In genomic region chr5:79235578-79236363, GRCh38 we compare ENCODE assay signal across 8 cellular contexts. TPM values are rescaled to one million over a fixed set of nuclear protein-coding genes. Genes with fewer than 3 reads are reported as not detected.
DNase-seq lines count a peak whose midpoint lies in the region; ATAC-seq and TF ChIP-seq lines count a peak whose summit lies in the region.

Gene JMY (plus strand): TSS chr5:79236131. CDS start chr5:79236651, 520 bp downstream.

- peak within 1 kb of the TSS; percentile 82 for H3K4me3 ChIP-seq in AG04450 (ENCODE audit: low read depth, low read length)

- POLR2A ChIA-PET in AG04450 (lab: Yijun Ruan, JAX): interaction anchor here (1.0 kb wide), 1 partner anchor 279 kb away, joined by 4 read pairs; the partner anchor contains the start of gene HOMER1

- no peaks in the 10 kb centered on the region for H3K27me3 ChIP-seq in AG04450 (ENCODE audit: control insufficient read depth, insufficient read depth, low read length)

- DNase-seq in AG04450 (ENCODE audit: low read depth, low spot score): peak; percentile 61
- peak; percentile 81 for DNase-seq in NCI-H345 (lab: John Stamatoyannopoulos, UW)
- peak; percentile 82 for DNase-seq in activated CD4-positive, alpha-beta T cell treated with anti-CD3 and anti-CD28 coated beads for 4 hours
- DNase-seq in left kidney (ENCODE audit: low read depth, low spot score): peak; percentile 95
- peak; percentile 87 for DNase-seq in stimulated activated CD4-positive, alpha-beta T cell treated with anti-CD3 and anti-CD28 coated beads, Interleukin-1b, Interleukin-23, amount 100 ng/mL, for 48 hours

- TF ChIP-seq CTCF in AG04450 (IDR thresholded peaks at IDR 0.05; ENCODE audit: low read depth, low read length): 0 out of 2 replicates have a peak, but pooled peaks have one; percentile 15

- ATAC-seq in GM18907 (IDR thresholded peaks at IDR 0.05; ENCODE audit: unreplicated experiment): peak; percentile 77
- ATAC-seq in HG03135 (IDR thresholded peaks at IDR 0.05; ENCODE audit: unreplicated experiment): peak; percentile 68

- H3K27ac ChIP-seq in AG04450 (ENCODE audit: low read depth, low read length): peak within 1 kb of the TSS; percentile 77
- H3K27ac ChIP-seq in cingulate gyrus (ENCODE audit: low read depth, low read length): peak within 1 kb of the TSS; percentile 60

- H3K9me3 ChIP-seq in AG04450 (ENCODE audit: control insufficient read depth, insufficient read depth, low read length): peaks cover 4% of the 10 kb centered on the region; the same call in 1 of the 2 replicates

- CTCF ChIA-PET in AG04450 (lab: Charles Lee): interaction anchor here (1.1 to 2.9 kb wide), 4 partner anchors 102 to 213 kb away, joined by 5 to 12 read pairs (median 7); no protein-coding TSS in a partner anchor

RNA-seq across cellular contexts. Expression of gene JMY, which starts in this region (rescaled TPM):
- polyA plus RNA-seq in AG04450 (2011; rRNA removed): 5.8 and 7.2 TPM in 2 replicates
- 5.9 and 11.8 TPM in 2 replicates for polyA minus RNA-seq in AG04450 (2011; rRNA and poly(A)+ RNA removed)

Comparison
In these comparisons a context has a peak if more than half of its experiments do, and no peak if none do; other contexts are left out.
1. Peak in every context shown above with its lines: DNase-seq, ATAC-seq, H3K4me3 ChIP-seq and H3K27ac ChIP-seq.